Comparison of ENCODE assay signal across 16 cellular contexts in genomic region chr7:47523401-47523800, GRCh38.
"Had no signal": no experiment of that assay in that cellular context is flagged by ENCODE, and none has a peak within 500 bp of the region (broad histone marks: within the 10 kb centered on the region; RNA-seq: fewer than 3 reads in every experiment).

No MANE protein-coding gene starts in this region.

- H3K4me3 ChIP-seq: esophagus muscularis mucosa, gastrocnemius medialis, heart right ventricle, left ventricle myocardium inferior, lower lobe of right lung, thoracic aorta, transverse colon had no signal

- DNase-seq: effector memory CD4-positive, alpha-beta T cell; gastrocnemius medialis; heart right ventricle; islet precursor cell; left cardiac atrium; left ventricle myocardium inferior; lower lobe of right lung; naive B cell; stimulated activated CD4-positive, alpha-beta T cell treated with anti-CD3 and anti-CD28 coated beads, Interleukin-2, amount 100 ng/mL, for 24 hours; stimulated activated CD4-positive, alpha-beta T cell treated with anti-CD3 and anti-CD28 coated beads, Interleukin-4, amount 100 ng/mL, for 4 hours; stimulated activated naive B cell treated with anti-CD40 and anti-IgM and Interleukin-4, amounts not matched to agents 10 μg/mL and 1 μg/mL and 100 μg/mL, for 72 hours; stimulated activated naive CD8-positive, alpha-beta T cell treated with anti-CD3 and anti-CD28 coated beads, Interleukin-15, amount 100 ng/mL, for 72 hours; transverse colon had no signal

- H3K9me3 ChIP-seq: esophagus muscularis mucosa, gastrocnemius medialis, heart right ventricle, left ventricle myocardium inferior, lower lobe of right lung, thoracic aorta, transverse colon had no signal

- H3K4me1 ChIP-seq: gastrocnemius medialis had no signal

- ATAC-seq: gastrocnemius medialis; heart right ventricle; left cardiac atrium; lower lobe of right lung; sciatic nerve; stimulated activated naive B cell treated with anti-CD40 and anti-IgM and Interleukin-4, amounts not matched to agents 10 μg/mL and 1 μg/mL and 100 μg/mL, for 72 hours; stimulated activated naive CD8-positive, alpha-beta T cell treated with anti-CD3 and anti-CD28 coated beads, Interleukin-15, amount 100 ng/mL, for 72 hours had no signal

- H3K27me3 ChIP-seq: esophagus muscularis mucosa, gastrocnemius medialis, heart right ventricle, transverse colon had no signal

- H3K36me3 ChIP-seq: gastrocnemius medialis, left ventricle myocardium inferior had no signal

- H3K27ac ChIP-seq: esophagus muscularis mucosa, gastrocnemius medialis, heart right ventricle, left ventricle myocardium inferior, lower lobe of right lung, thoracic aorta, transverse colon had no signal
